ENCODE assay signal across 25 cellular contexts in genomic region chr15:68286256-68286655, GRCh38. TPM values are rescaled to one million over a fixed set of nuclear protein-coding genes. Genes with fewer than 3 reads are reported as not detected.
A peak's percentile ranks its signal among the peaks of the same experiment; 100 is the strongest.
DNase-seq lines count a peak whose midpoint lies in the region; ATAC-seq and TF ChIP-seq lines count a peak whose summit lies in the region.
"Had no signal": no experiment of that assay in that cellular context is flagged by ENCODE, and none has a peak within 500 bp of the region (broad histone marks: within the 10 kb centered on the region; RNA-seq: fewer than 3 reads in every experiment).

No MANE protein-coding gene starts in this region.

- dilution Hi-C loops in IMR-90 (cut with HindIII; ENCODE audit: low sequenced_read_pairs, unreplicated experiment): no loop called here

- peak overlapping the region; percentile 27 for H3K27ac Mint-ChIP-seq in activated T-cell treated with anti-CD3 and anti-CD28 coated beads, Interleukin-2, amount 50 U/mL, for 72 hours
- H3K27ac Mint-ChIP-seq in effector memory CD8-positive, alpha-beta T cell: peak overlapping the region; percentile 36 to 68

- no peak overlapping the region for H2AK5ac ChIP-seq in IMR-90 (ENCODE audit: low read depth, low read length)

- H3K79me1 ChIP-seq in IMR-90 (ENCODE audit: low read depth in 1 of 2, low read length in 2 of 2): peaks cover 12 to 52% of the 10 kb centered on the region in 2 experiments

- POLR2A ChIA-PET in IMR-90 (lab: Charles Lee; ENCODE audit: unreplicated experiment): no interaction called here

- no peak overlapping the region for H3K56ac ChIP-seq in IMR-90 (ENCODE audit: extremely low read depth, insufficient read depth, low read length)

- WGBS in IMR-90 (ENCODE audit: extremely low coverage in 2 of 2, insufficient read length in 1 of 2), 2 experiments: 100% methylated on average over 1 of the region's 5 CpGs; no CpG with 5 or more reads in 1 of the 2 experiments
- 74 to 81% (median 79%) methylated on average over 5 of the region's 5 CpGs for WGBS in psoas muscle, 3 donors

- intact Hi-C loops in IMR-90 (cut with micrococcal nuclease): no loop called here
- intact Hi-C loops in psoas muscle (cut with DNase I): no loop called here

- no peak overlapping the region for H3K4me2 ChIP-seq in IMR-90 (ENCODE audit: low read depth, low read length)
- H3K4me2 ChIP-seq: BLaER1 had no signal

- no peaks in the 10 kb centered on the region for H3K27me3 Mint-ChIP-seq in activated T-cell treated with anti-CD3 and anti-CD28 coated beads, Interleukin-2, amount 50 U/mL, for 72 hours (ENCODE audit: low read depth)
- H3K27me3 Mint-ChIP-seq in effector memory CD8-positive, alpha-beta T cell: no peaks in the 10 kb centered on the region
- H3K27me3 Mint-ChIP-seq: IgD-negative memory B cell had no signal

- CTCF ChIA-PET in IMR-90 (lab: Yijun Ruan, JAX): no interaction called here

- H2AK9ac ChIP-seq in IMR-90 (replicated peaks; ENCODE audit: low read depth, low read length, poor library complexity): no peak overlapping the region

- no peak overlapping the region for H4K91ac ChIP-seq in IMR-90 (ENCODE audit: insufficient read depth, low read depth, low read length)

- no peak overlapping the region for H3K14ac ChIP-seq in IMR-90 (replicated peaks; ENCODE audit: low read depth, low read length)

- H3K9me3 Mint-ChIP-seq in activated T-cell treated with anti-CD3 and anti-CD28 coated beads, Interleukin-2, amount 50 U/mL, for 72 hours: no peaks in the 10 kb centered on the region
- H3K9me3 Mint-ChIP-seq in effector memory CD8-positive, alpha-beta T cell: no peaks in the 10 kb centered on the region
- H3K9me3 Mint-ChIP-seq: activated naive CD4-positive, alpha-beta T cell treated with anti-CD3 and anti-CD28 coated beads, Interleukin-2, amount 50 U/mL, for 72 hours had no signal

- no TSS peak for BruUV-seq in IMR-90 (replicated peaks; lab: Mats Ljungman, UMichigan)

- no peak overlapping the region for H3K4me3 Mint-ChIP-seq in activated T-cell treated with anti-CD3 and anti-CD28 coated beads, Interleukin-2, amount 50 U/mL, for 72 hours
- peak overlapping the region in 1 of 2 donors; percentile 49 for H3K4me3 Mint-ChIP-seq in effector memory CD8-positive, alpha-beta T cell

- no peak for TF ChIP-seq POLR2A in IMR-90 (IDR thresholded peaks at IDR 0.05; ENCODE audit: low read depth, low read length)

- no peak overlapping the region for H4K5ac ChIP-seq in IMR-90 (ENCODE audit: low read depth, low read length)

- H2BK120ac ChIP-seq in IMR-90 (ENCODE audit: low read depth, low read length): no peak overlapping the region

- H4K20me1 ChIP-seq in IMR-90 (ENCODE audit: insufficient read depth, low read length): peaks cover 86% of the 10 kb centered on the region

- TF ChIP-seq CTCF in IMR-90 (conservative IDR thresholded peaks at IDR 0.05; ENCODE audit: low read depth, low read length) (no peak), psoas muscle (IDR thresholded peaks at IDR 0.05) (no peak)

- no peaks in the 10 kb centered on the region for H3K27me3 ChIP-seq in IMR-90 (ENCODE audit: control insufficient read depth, insufficient read depth, low read length)
- H3K27me3 ChIP-seq in psoas muscle (ENCODE audit: insufficient read depth in 3 of 3, low read length in 2 of 3): no peaks in the 10 kb centered on the region
- H3K27me3 ChIP-seq: BLaER1, brain microvascular endothelial cell, uterus had no signal

- H2BK5ac ChIP-seq in IMR-90 (ENCODE audit: low read depth, low read length, poor library complexity, severe bottlenecking): peak overlapping the region; percentile 22

- H3K4me1 ChIP-seq in IMR-90 (ENCODE audit: control insufficient read depth, insufficient read depth, low read length) (peaks cover 9% of the 10 kb centered on the region), psoas muscle (peaks cover 96% of the 10 kb centered on the region)
- H3K4me1 ChIP-seq: uterus had no signal

- no peak for DNase-seq in activated T-cell treated with anti-CD3 and anti-CD28 coated beads, Interleukin-2, amount 50 U/mL, for 72 hours
- DNase-seq in activated T-cell treated with anti-CD3 and anti-CD28 coated beads, Interleukin-2, amount 50 U/mL, for 48 hours: no peak
- DNase-seq in IMR-90 (no peak), psoas muscle (no peak), NCI-H524 treated with DMSO at 0.1 percent for 48 hours (lab: John Stamatoyannopoulos, UW) (no peak)
- no peak for DNase-seq in effector memory CD8-positive, alpha-beta T cell
- DNase-seq: activated CD4-positive, alpha-beta T cell treated with anti-CD3 and anti-CD28 coated beads for 48 hours; activated CD8-positive, alpha-beta memory T cell treated with anti-CD3 and anti-CD28 coated beads, Interleukin-2, amount 50 U/mL, for 4 hours; brain microvascular endothelial cell; cortex of kidney; DMS 273 treated with DMSO at 0.1 percent for 48 hours; head of caudate nucleus; mucosa of descending colon; MV-4-11; NCI-H1694 treated with DMSO at 0.1 percent for 48 hours; NCI-H2227 treated with DMSO at 0.1 percent for 48 hours; OCI-M1; SHP77; uterus had no signal

- no peak overlapping the region for H3K18ac ChIP-seq in IMR-90 (ENCODE audit: low read depth, low read length)

- no peak overlapping the region for H2BK15ac ChIP-seq in IMR-90 (ENCODE audit: low read depth, low read length)

- H3K4ac ChIP-seq in IMR-90 (ENCODE audit: low read depth, low read length): no peak overlapping the region

- peaks cover 8 to 30% of the 10 kb centered on the region in 2 donors for H3K36me3 Mint-ChIP-seq in activated T-cell treated with anti-CD3 and anti-CD28 coated beads, Interleukin-2, amount 50 U/mL, for 72 hours (ENCODE audit: insufficient read depth in 2 of 2)
- H3K36me3 Mint-ChIP-seq in effector memory CD8-positive, alpha-beta T cell (ENCODE audit: insufficient read depth): peaks cover 46% of the 10 kb centered on the region

- no peak overlapping the region for H3K9ac ChIP-seq in IMR-90 (ENCODE audit: low read depth, low read length)
- H3K9ac ChIP-seq: BLaER1 had no signal

- H3K27ac ChIP-seq in IMR-90 (ENCODE audit: insufficient read depth, low read length) (no peak overlapping the region), psoas muscle (peak overlapping the region; percentile 97)
- H3K27ac ChIP-seq: BLaER1, brain microvascular endothelial cell, uterus had no signal

- H3K9me3 ChIP-seq in IMR-90 (ENCODE audit: control insufficient read depth, insufficient read depth, low read length): peaks cover 3% of the 10 kb centered on the region; the same call in 1 of the 2 replicates
- H3K9me3 ChIP-seq in psoas muscle: no peaks in the 10 kb centered on the region
- H3K9me3 ChIP-seq: mucosa of descending colon, uterus had no signal

- H3K36me3 ChIP-seq in IMR-90 (ENCODE audit: control insufficient read depth, insufficient read depth, low read length): peaks cover 21% of the 10 kb centered on the region
- H3K36me3 ChIP-seq in psoas muscle (ENCODE audit: insufficient read depth in 1 of 2, low read depth in 1 of 2): peaks cover 9 to 46% of the 10 kb centered on the region in 2 donors
- H3K36me3 ChIP-seq: uterus had no signal

- H4K8ac ChIP-seq in IMR-90 (ENCODE audit: low read depth in 2 of 2, low read length in 2 of 2): no peak overlapping the region

- H2AFZ ChIP-seq in IMR-90 (replicated peaks; ENCODE audit: low read length, poor library complexity): no peak overlapping the region

- H3K9me1 ChIP-seq in IMR-90 (ENCODE audit: insufficient read depth, low read length): peaks cover 11% of the 10 kb centered on the region

- H3K4me1 Mint-ChIP-seq in activated T-cell treated with anti-CD3 and anti-CD28 coated beads, Interleukin-2, amount 50 U/mL, for 72 hours (ENCODE audit: low read depth): peaks cover 60% of the 10 kb centered on the region
- peaks cover 52 to 68% of the 10 kb centered on the region in 2 donors for H3K4me1 Mint-ChIP-seq in effector memory CD8-positive, alpha-beta T cell (ENCODE audit: low read depth in 2 of 2)

- no peak overlapping the region for H3K4me3 ChIP-seq in IMR-90 (ENCODE audit: insufficient read depth, low read depth, low read length)
- peak overlapping the region; percentile 85 for H3K4me3 ChIP-seq in psoas muscle
- H3K4me3 ChIP-seq: BLaER1, mucosa of descending colon, uterus had no signal

- no peak overlapping the region for H2BK20ac ChIP-seq in IMR-90 (ENCODE audit: low read depth, low read length)

- in situ Hi-C loops in IMR-90 (cut with MboI; ENCODE audit: low sequenced_read_pairs): no loop called here

- ATAC-seq in activated T-cell treated with anti-CD3 and anti-CD28 coated beads, Interleukin-2, amount 50 U/mL, for 72 hours (replicated peaks in 1 of 2): no peak
- ATAC-seq in IMR-90 (ENCODE audit: low read depth) (no peak), psoas muscle (no peak), GM19035 (IDR thresholded peaks at IDR 0.05; ENCODE audit: unreplicated experiment) (no peak), HG03097 (IDR thresholded peaks at IDR 0.05; ENCODE audit: low FRiP score, unreplicated experiment) (no peak)
- no peak for ATAC-seq in effector memory CD8-positive, alpha-beta T cell (replicated peaks)
- ATAC-seq: activated naive CD4-positive, alpha-beta T cell treated with anti-CD3 and anti-CD28 coated beads, Interleukin-2, amount 50 U/mL, for 72 hours; HCT116; mucosa of descending colon had no signal

- no peak overlapping the region for H3K23ac ChIP-seq in IMR-90 (ENCODE audit: low read depth, low read length)

- TF ChIP-seq RAD21 in IMR-90 (IDR thresholded peaks at IDR 0.05; ENCODE audit: low read length): no peak

TF ChIP-seq in IMR-90, 13 proteins besides CTCF, POLR2A, EP300 and RAD21 (continues in another document):
- TF ChIP-seq FOS (IDR thresholded peaks at IDR 0.05; ENCODE audit: low read depth, low read length) (no peak), MAFK (IDR thresholded peaks at IDR 0.05; ENCODE audit: low read depth, low read length) (no peak), MXI1 (IDR thresholded peaks at IDR 0.05; ENCODE audit: borderline replicate concordance, low read depth, low read length) (no peak), BHLHE40 (IDR thresholded peaks at IDR 0.05; ENCODE audit: low read depth, low read length) (no peak), RFX5 (IDR thresholded peaks at IDR 0.05; ENCODE audit: low read depth, low read length) (no peak)

RNA-seq across cellular contexts. Expression of gene FEM1B, which starts 8.7 kb away (rescaled TPM):
- 10 to 100 TPM; 51.3 to 54.6 TPM for total RNA-seq in activated T-cell treated with anti-CD3 and anti-CD28 coated beads, Interleukin-2, amount 50 U/mL, for 72 hours
- total RNA-seq in IMR-90 (2012; rRNA removed) (47.2 and 51.4 TPM in 2 replicates), psoas muscle (100 to 1,000 TPM in 2 of 4 donors, 10 to 100 TPM in 2; 69.3 to 188 (median 111) TPM)
- polyA plus RNA-seq in IMR-90 (2012; rRNA removed) (16.2 and 16.9 TPM in 2 replicates), psoas muscle (10 to 100 TPM; 23.5 to 68.0 (median 48.1) TPM)
- polyA plus RNA-seq in IMR-90 (2012; cell fraction: cytosol; rRNA removed): 3.0 and 4.1 TPM in 2 replicates
- 3.5 and 17.2 TPM in 2 replicates for polyA plus RNA-seq in IMR-90 (2012; cell fraction: nucleus; rRNA removed; ENCODE audit: low replicate concordance)

RNA-seq across cellular contexts. Expression of gene CLN6, which starts 56.7 kb away (rescaled TPM):
- total RNA-seq in activated T-cell treated with anti-CD3 and anti-CD28 coated beads, Interleukin-2, amount 50 U/mL, for 72 hours: 10 to 100 TPM; 31.6 to 40.7 TPM
- 5.3 and 6.5 TPM in 2 replicates for total RNA-seq in IMR-90 (2012; rRNA removed)
- polyA plus RNA-seq in IMR-90 (2012; rRNA removed): 31.9 and 33.8 TPM in 2 replicates
- polyA plus RNA-seq in IMR-90 (2012; cell fraction: cytosol; rRNA removed): 7.8 and 31.2 TPM in 2 replicates
- polyA plus RNA-seq in IMR-90 (2012; cell fraction: nucleus; rRNA removed; ENCODE audit: low replicate concordance): 26.1 and 47.2 TPM in 2 replicates
- 10 to 100 TPM in 3 of 4 donors, 1 to 10 TPM in 1; 8.3 to 14.7 (median 13.2) TPM for total RNA-seq in psoas muscle
- 10 to 100 TPM; 11.4 to 22.2 (median 13.1) TPM for polyA plus RNA-seq in psoas muscle
